5 cellular contexts compared by ENCODE assay signal in the genomic region with DNA sequence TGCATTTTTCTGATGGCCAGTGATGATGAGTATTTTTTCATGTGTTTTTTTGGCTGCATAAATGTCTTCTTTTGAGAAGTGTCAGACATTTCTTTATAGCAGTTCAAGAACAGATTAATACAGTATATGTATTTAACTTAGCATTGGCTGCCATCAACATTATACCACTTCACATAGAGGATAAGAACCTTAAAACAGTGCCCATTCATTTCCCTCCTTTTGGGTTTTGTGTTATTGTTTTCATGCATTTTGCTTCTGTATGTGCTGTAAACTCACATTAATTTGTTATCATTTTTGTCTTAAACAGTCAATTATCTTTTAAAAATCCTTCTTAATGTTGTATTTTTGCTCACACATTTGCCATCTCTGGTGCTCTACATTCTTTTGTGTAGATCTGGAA.
DNase-seq lines count a peak whose midpoint lies in the region; ATAC-seq and TF ChIP-seq lines count a peak whose summit lies in the region.
"Not testable (repeated sequence)": the region's sequence is repeated elsewhere in the genome, so short reads cannot be mapped to it uniquely, and the experiment has no call there.

No MANE protein-coding gene starts in this region.

- intact Hi-C loops in aorta (cut with DNase I): not testable (repeated sequence)

- not testable (repeated sequence) for H3K36me3 ChIP-seq in adipocyte (ENCODE audit: control insufficient read depth, insufficient read depth, low read length, severe bottlenecking); thoracic aorta; upper lobe of left lung; aorta (ENCODE audit: control insufficient read depth in 1 of 2, insufficient read depth in 2 of 2, low read length in 1 of 2)

- not testable (repeated sequence) for H3K9ac ChIP-seq in adipocyte (ENCODE audit: low read length)

- not testable (repeated sequence) for H3K27me3 ChIP-seq in adipocyte (replicated peaks; ENCODE audit: control insufficient read depth, insufficient read depth, low read length); thoracic aorta (replicated peaks; ENCODE audit: insufficient read depth); upper lobe of left lung; aorta (ENCODE audit: control insufficient read depth in 1 of 2, insufficient read depth in 2 of 2, low read length in 1 of 2)

- DNase-seq in OCI-M1 (lab: John Stamatoyannopoulos, UW) (peak; percentile 33), adipocyte (ENCODE audit: low read depth) (peak; percentile 1)
- not testable (repeated sequence) for DNase-seq in thoracic aorta (ENCODE audit: low spot score); upper lobe of left lung; aorta

- ATAC-seq in thoracic aorta (ENCODE audit: insufficient number of reproducible peaks, low FRiP score, low read depth): peak; percentile 60
- peak; percentile 58 to 67 for ATAC-seq in upper lobe of left lung (ENCODE audit: low FRiP score in 2 of 2)
- ATAC-seq in aorta (ENCODE audit: low FRiP score): peak; percentile 54

- H3K4me3 ChIP-seq in adipocyte (ENCODE audit: low read length); thoracic aorta; upper lobe of left lung; aorta (ENCODE audit: low read length in 2 of 2): not testable (repeated sequence)

- not testable (repeated sequence) for H3K9me3 ChIP-seq in adipocyte (ENCODE audit: control insufficient read depth, low read length); thoracic aorta; upper lobe of left lung; aorta (ENCODE audit: control insufficient read depth, low read length)

- TF ChIP-seq CTCF in thoracic aorta (IDR thresholded peaks at IDR 0.05); upper lobe of left lung (IDR thresholded peaks at IDR 0.05): not testable (repeated sequence)

- not testable (repeated sequence) for TF ChIP-seq EP300 in upper lobe of left lung (IDR thresholded peaks at IDR 0.05)

- H3K4me1 ChIP-seq in adipocyte (ENCODE audit: control insufficient read depth, insufficient read depth, low read length); thoracic aorta (ENCODE audit: control insufficient read depth in 1 of 2, low read depth in 2 of 2); upper lobe of left lung; aorta (ENCODE audit: control insufficient read depth in 1 of 2, insufficient read depth in 2 of 2, low read length in 2 of 2): not testable (repeated sequence)

- TF ChIP-seq POLR2A in upper lobe of left lung (IDR thresholded peaks at IDR 0.05): not testable (repeated sequence)

- not testable (repeated sequence) for H3K27ac ChIP-seq in thoracic aorta; upper lobe of left lung; aorta (ENCODE audit: low read depth in 1 of 2, low read length in 2 of 2)
